In genomic region chr1:231517076-231517475, GRCh38 we compare ENCODE assay signal across 22 cellular contexts.
"Had no signal": no experiment of that assay in that cellular context is flagged by ENCODE, and none has a peak within 500 bp of the region (broad histone marks: within the 10 kb centered on the region; RNA-seq: fewer than 3 reads in every experiment).

No MANE protein-coding gene starts in this region.

- H3K4me2 ChIP-seq: smooth muscle cell had no signal

- H3K9me3 ChIP-seq: left ventricle myocardium inferior, mucosa of descending colon, pancreas, psoas muscle, sigmoid colon, transverse colon had no signal

- H3K36me3 ChIP-seq: left ventricle myocardium inferior, pancreas, sigmoid colon, transverse colon had no signal

- FAIRE-seq: endothelial cell of umbilical vein, pancreas, urothelium cell line had no signal

- H3K4me3 ChIP-seq: left ventricle myocardium inferior, lung, mucosa of descending colon, pancreas, psoas muscle, sigmoid colon, smooth muscle cell, transverse colon had no signal

- ATAC-seq: activated CD8-positive, alpha-beta T cell treated with anti-CD3 and anti-CD28 coated beads for 36 hours; mucosa of descending colon; natural killer cell treated with Interleukin-12 subunit alpha and Interleukin-12 subunit beta and Interleukin-15 and Interleukin-18, amount 100 ng/mL, for 72 hours; pancreas; psoas muscle; stimulated activated naive B cell treated with anti-CD40 and anti-IgM and Interleukin-4, amounts not matched to agents 10 μg/mL and 1 μg/mL and 100 μg/mL, for 72 hours had no signal

- H3K27ac ChIP-seq: left ventricle myocardium inferior, pancreas, psoas muscle, sigmoid colon, transverse colon had no signal

- H3K27me3 ChIP-seq: pancreas, sigmoid colon, transverse colon had no signal

- DNase-seq: activated B cell treated with CpG ODN at 0.5 μM for 24 hours; activated CD4-positive, alpha-beta T cell treated with anti-CD3 and anti-CD28 coated beads, Interleukin-2, amount 50 U/mL, for 1 hour; activated CD8-positive, alpha-beta T cell treated with anti-CD3 and anti-CD28 coated beads for 36 hours; activated naive CD4-positive, alpha-beta T cell treated with Interleukin-2 at 50 U/mL for 16 hours; activated T-cell treated with anti-CD3 and anti-CD28 coated beads, Interleukin-2, amount 50 U/mL, for 48 hours; amniotic stem cell; central memory CD4-positive, alpha-beta T cell; foreskin melanocyte; left ventricle myocardium inferior; mucosa of descending colon; pancreas; psoas muscle; sigmoid colon; stimulated activated CD4-positive, alpha-beta T cell treated with anti-CD3 and anti-CD28 coated beads, Interleukin-1b, Interleukin-23, amount 100 ng/mL, for 48 hours; stimulated activated naive B cell treated with anti-CD40 and anti-IgM and Interleukin-4, amounts not matched to agents 10 μg/mL and 1 μg/mL and 100 μg/mL, for 72 hours; T-helper 1 cell; transverse colon had no signal

- H3K4me1 ChIP-seq: left ventricle myocardium inferior, pancreas, sigmoid colon, transverse colon had no signal
